Comparison of ENCODE assay signal across 1 cellular context in the genomic region with DNA sequence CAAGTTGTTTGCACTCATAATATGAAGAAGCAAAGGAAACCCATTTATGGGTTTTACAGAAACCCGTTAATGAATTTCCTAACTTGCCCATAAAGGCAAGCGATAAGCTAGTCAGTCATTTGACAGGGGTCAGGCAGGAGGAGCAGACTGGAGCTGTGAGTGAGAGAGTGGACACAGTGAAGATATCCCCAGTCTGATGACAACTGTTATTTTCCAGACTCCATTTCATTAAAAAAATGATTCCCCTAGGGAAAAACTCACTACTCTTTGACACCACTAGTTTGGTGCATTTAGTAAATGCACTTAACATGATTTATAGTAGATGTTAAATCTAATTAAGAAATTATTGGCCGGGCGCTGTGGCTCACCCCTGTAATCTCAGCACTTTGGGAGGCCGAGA.
TF ChIP-seq lines count a peak whose summit lies in the region.

No MANE protein-coding gene starts in this region.

TF ChIP-seq in K562, 482 proteins besides CTCF, POLR2A, EP300 and RAD21 (continued from another document):
- TF ChIP-seq, protein P1, sequence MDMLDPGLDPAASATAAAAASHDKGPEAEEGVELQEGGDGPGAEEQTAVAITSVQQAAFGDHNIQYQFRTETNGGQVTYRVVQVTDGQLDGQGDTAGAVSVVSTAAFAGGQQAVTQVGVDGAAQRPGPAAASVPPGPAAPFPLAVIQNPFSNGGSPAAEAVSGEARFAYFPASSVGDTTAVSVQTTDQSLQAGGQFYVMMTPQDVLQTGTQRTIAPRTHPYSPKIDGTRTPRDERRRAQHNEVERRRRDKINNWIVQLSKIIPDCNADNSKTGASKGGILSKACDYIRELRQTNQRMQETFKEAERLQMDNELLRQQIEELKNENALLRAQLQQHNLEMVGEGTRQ (CRISPR knock-in tag; IDR thresholded peaks at IDR 0.05): no peak
- TF ChIP-seq ZNF76 (CRISPR knock-in tag; IDR thresholded peaks at IDR 0.05; ENCODE audit: borderline replicate concordance): no peak
- no peak for TF ChIP-seq MCM2 (IDR thresholded peaks at IDR 0.05; ENCODE audit: low read depth)
